In genomic region chr3:6862880-6863195, GRCh38 we compare ENCODE assay signal across 1 cellular context.
TF ChIP-seq lines count a peak whose summit lies in the region.

No MANE protein-coding gene starts in this region.

TF ChIP-seq in neural cell, 6 proteins besides CTCF, POLR2A, EP300 and RAD21 (continued from another document):
- TF ChIP-seq REST (IDR thresholded peaks at IDR 0.05; ENCODE audit: borderline replicate concordance) (no peak), POLR2AphosphoS5 (IDR thresholded peaks at IDR 0.05) (no peak), EZH2 (IDR thresholded peaks at IDR 0.05; ENCODE audit: borderline replicate concordance, insufficient read depth, low read length, poor library complexity, severe bottlenecking) (no peak)
